Comparison of ENCODE assay signal across 28 cellular contexts in genomic region chr3:36282774-36283173, GRCh38.
"Had no signal": no experiment of that assay in that cellular context is flagged by ENCODE, and none has a peak within 500 bp of the region (broad histone marks: within the 10 kb centered on the region; RNA-seq: fewer than 3 reads in every experiment).

No MANE protein-coding gene starts in this region.

- H3K4me1 ChIP-seq: body of pancreas, colonic mucosa, gastrocnemius medialis, psoas muscle, thyroid gland, vagina had no signal

- H3K9me3 ChIP-seq: body of pancreas, colonic mucosa, gastrocnemius medialis, ovary, psoas muscle, thyroid gland, upper lobe of left lung, vagina had no signal

- ATAC-seq: activated CD8-positive, alpha-beta memory T cell treated with anti-CD3 and anti-CD28 coated beads, Interleukin-2, amount 10 ng/mL, durations not matched to agents 7 days and 5 days; activated CD8-positive, alpha-beta T cell treated with anti-CD3 and anti-CD28 coated beads, Interleukin-2, amount 10 ng/mL, durations not matched to agents 7 days and 5 days; body of pancreas; gastrocnemius medialis; left ventricle myocardium superior; psoas muscle; stimulated activated naive B cell treated with anti-CD40 and anti-IgM and Interleukin-4, amounts not matched to agents 10 μg/mL and 1 μg/mL and 100 μg/mL, for 72 hours had no signal

- H3K27me3 ChIP-seq: body of pancreas, colonic mucosa, gastrocnemius medialis, ovary, stomach, thyroid gland, upper lobe of left lung, vagina had no signal

- H3K4me3 Mint-ChIP-seq: activated B cell treated with CpG ODN at 0.5 μM for 24 hours; activated CD8-positive, alpha-beta memory T cell treated with anti-CD3 and anti-CD28 coated beads, Interleukin-2, amount 10 ng/mL, durations not matched to agents 7 days and 5 days; activated CD8-positive, alpha-beta T cell treated with anti-CD3 and anti-CD28 coated beads, Interleukin-2, amount 10 ng/mL, durations not matched to agents 7 days and 5 days; activated naive CD4-positive, alpha-beta T cell treated with anti-CD3 and anti-CD28 coated beads, Interleukin-2, amount 50 U/mL, for 24 hours; nephron progenitor cell; stimulated activated naive B cell treated with anti-CD40 and anti-IgM and Interleukin-4, amounts not matched to agents 10 μg/mL and 1 μg/mL and 100 μg/mL, for 72 hours; T-helper 2 cell treated with Interferon-gamma antibody and Interleukin-4, amounts not matched to agents 5 μg/mL and 100 μg/mL, for 36 hours had no signal

- H3K36me3 Mint-ChIP-seq: activated CD8-positive, alpha-beta memory T cell treated with anti-CD3 and anti-CD28 coated beads, Interleukin-2, amount 10 ng/mL, durations not matched to agents 7 days and 5 days; activated naive CD4-positive, alpha-beta T cell treated with anti-CD3 and anti-CD28 coated beads, Interleukin-2, amount 50 U/mL, for 24 hours; stimulated activated naive B cell treated with anti-CD40 and anti-IgM and Interleukin-4, amounts not matched to agents 10 μg/mL and 1 μg/mL and 100 μg/mL, for 72 hours had no signal

- FAIRE-seq: islet of Langerhans had no signal

- H3K27ac ChIP-seq: body of pancreas, colonic mucosa, gastrocnemius medialis, ovary, psoas muscle, stomach, thyroid gland, upper lobe of left lung, vagina had no signal

- H3K4me3 ChIP-seq: body of pancreas, colonic mucosa, gastrocnemius medialis, ovary, psoas muscle, stomach, thyroid gland, upper lobe of left lung, vagina had no signal

- DNase-seq: activated B cell treated with CpG ODN at 0.5 μM for 24 hours; activated CD4-positive, alpha-beta T cell treated with anti-CD3 and anti-CD28 coated beads, Interleukin-2, amount 50 U/mL, for 1 hour; activated CD8-positive, alpha-beta memory T cell treated with anti-CD3 and anti-CD28 coated beads, Interleukin-2, amount 10 ng/mL, durations not matched to agents 7 days and 5 days; activated CD8-positive, alpha-beta T cell treated with anti-CD3 and anti-CD28 coated beads, Interleukin-2, amount 10 ng/mL, durations not matched to agents 7 days and 5 days; activated T-cell treated with anti-CD3 and anti-CD28 coated beads, Interleukin-2, amount 50 U/mL, for 48 hours; aorta; body of pancreas; cerebellar nuclear complex; colonic mucosa; effector CD8-positive, alpha-beta T cell; gastrocnemius medialis; glutamatergic neuron; left ventricle myocardium superior; mammary epithelial cell; nephron progenitor cell; ovary; psoas muscle; stimulated activated CD4-positive, alpha-beta T cell treated with anti-CD3 and anti-CD28 coated beads, Interleukin-15, amount 100 ng/mL, for 24 hours; stimulated activated CD4-positive, alpha-beta T cell treated with anti-CD3 and anti-CD28 coated beads, Interleukin-2, amount 100 ng/mL, for 24 hours; stimulated activated naive B cell treated with anti-CD40 and anti-IgM and Interleukin-4, amounts not matched to agents 10 μg/mL and 1 μg/mL and 100 μg/mL, for 72 hours; stomach; thyroid gland; upper lobe of left lung had no signal

- H3K27me3 Mint-ChIP-seq: activated CD8-positive, alpha-beta memory T cell treated with anti-CD3 and anti-CD28 coated beads, Interleukin-2, amount 10 ng/mL, durations not matched to agents 7 days and 5 days; activated naive CD4-positive, alpha-beta T cell treated with anti-CD3 and anti-CD28 coated beads, Interleukin-2, amount 50 U/mL, for 24 hours; stimulated activated naive B cell treated with anti-CD40 and anti-IgM and Interleukin-4, amounts not matched to agents 10 μg/mL and 1 μg/mL and 100 μg/mL, for 72 hours had no signal

- H3K4me1 Mint-ChIP-seq: activated B cell treated with CpG ODN at 0.5 μM for 24 hours; activated CD8-positive, alpha-beta memory T cell treated with anti-CD3 and anti-CD28 coated beads, Interleukin-2, amount 10 ng/mL, durations not matched to agents 7 days and 5 days; activated naive CD4-positive, alpha-beta T cell treated with anti-CD3 and anti-CD28 coated beads, Interleukin-2, amount 50 U/mL, for 24 hours; nephron progenitor cell; stimulated activated naive B cell treated with anti-CD40 and anti-IgM and Interleukin-4, amounts not matched to agents 10 μg/mL and 1 μg/mL and 100 μg/mL, for 72 hours had no signal

- H3K36me3 ChIP-seq: colonic mucosa, gastrocnemius medialis, ovary, stomach, thyroid gland, upper lobe of left lung, vagina had no signal

- H3K9me3 Mint-ChIP-seq: activated T-helper 2 cell treated with anti-CD3 and anti-CD28 coated beads, Interferon-gamma antibody, Interleukin-2, Interleukin-4, amounts not matched to agents 10 μg/mL and 5 μg/mL and 100 μg/mL, durations not matched to agents 14 hours and 24 hours and 36 hours; T-helper 2 cell treated with Interferon-gamma antibody and Interleukin-4, amounts not matched to agents 5 μg/mL and 100 μg/mL, for 36 hours had no signal

- H3K27ac Mint-ChIP-seq: activated B cell treated with CpG ODN at 0.5 μM for 24 hours; activated CD8-positive, alpha-beta memory T cell treated with anti-CD3 and anti-CD28 coated beads, Interleukin-2, amount 10 ng/mL, durations not matched to agents 7 days and 5 days; activated CD8-positive, alpha-beta T cell treated with anti-CD3 and anti-CD28 coated beads, Interleukin-2, amount 10 ng/mL, durations not matched to agents 7 days and 5 days; activated naive CD4-positive, alpha-beta T cell treated with anti-CD3 and anti-CD28 coated beads, Interleukin-2, amount 50 U/mL, for 24 hours; activated T-helper 2 cell treated with anti-CD3 and anti-CD28 coated beads, Interferon-gamma antibody, Interleukin-2, Interleukin-4, amounts not matched to agents 10 μg/mL and 5 μg/mL and 100 μg/mL, durations not matched to agents 14 hours and 24 hours and 36 hours; nephron progenitor cell; stimulated activated naive B cell treated with anti-CD40 and anti-IgM and Interleukin-4, amounts not matched to agents 10 μg/mL and 1 μg/mL and 100 μg/mL, for 72 hours; T-helper 2 cell treated with Interferon-gamma antibody and Interleukin-4, amounts not matched to agents 5 μg/mL and 100 μg/mL, for 36 hours had no signal
